ENCODE assay signal across 26 cellular contexts in the genomic region with DNA sequence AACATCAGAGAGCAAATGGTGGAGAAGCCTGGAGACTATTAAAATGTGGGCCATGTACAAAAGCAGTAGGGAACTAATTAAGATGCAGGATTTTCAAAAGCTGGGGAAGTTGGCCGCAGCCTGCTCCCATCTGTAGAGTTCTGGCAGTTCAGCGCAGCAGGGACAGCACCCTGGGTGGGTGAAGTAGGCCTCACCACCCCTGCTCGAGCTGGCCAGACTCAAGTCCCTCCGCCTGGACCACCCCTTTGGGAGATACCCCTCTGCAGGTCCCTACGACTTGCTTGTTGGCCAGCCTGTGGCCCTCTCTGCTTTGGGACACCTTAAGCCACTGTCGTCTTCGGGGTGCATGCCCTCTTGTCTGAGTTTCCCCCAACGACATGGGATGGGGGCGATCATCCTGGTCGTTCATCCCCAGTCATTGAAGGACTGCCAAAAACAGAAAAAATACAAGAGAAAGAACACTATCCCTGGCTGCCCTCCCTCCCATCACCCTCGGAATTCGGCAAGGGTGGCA.
A peak's percentile ranks its signal among the peaks of the same experiment; 100 is the strongest.
DNase-seq lines count a peak whose midpoint lies in the region; ATAC-seq and TF ChIP-seq lines count a peak whose summit lies in the region.
"Had no signal": no experiment of that assay in that cellular context is flagged by ENCODE, and none has a peak within 500 bp of the region (broad histone marks: within the 10 kb centered on the region; RNA-seq: fewer than 3 reads in every experiment).

No MANE protein-coding gene starts in this region.

- no peak for TF ChIP-seq CTCF in testis (IDR thresholded peaks at IDR 0.05)

- ATAC-seq in HG03095 (IDR thresholded peaks at IDR 0.05; ENCODE audit: unreplicated experiment), result no peak
- ATAC-seq: A549; activated naive CD4-positive, alpha-beta T cell treated with anti-CD3 and anti-CD28 coated beads, Interleukin-2, amount 50 U/mL, for 72 hours; activated T-helper 17 cell treated with anti-CD3 and anti-CD28 coated beads, Interleukin-2, amount 50 U/mL, for 72 hours; effector memory CD8-positive, alpha-beta T cell; T-helper 17 cell had no signal

- no peak overlapping the region for H3K4me3 ChIP-seq in testis
- H3K4me3 ChIP-seq: A549, hepatocyte, psoas muscle, SK-N-MC, upper lobe of left lung had no signal

- peaks cover 20% of the 10 kb centered on the region for H3K4me1 ChIP-seq in testis
- H3K4me1 ChIP-seq: upper lobe of left lung had no signal

- TF ChIP-seq POLR2A in testis (IDR thresholded peaks at IDR 0.05), result no peak

- H3K36me3 ChIP-seq in testis (ENCODE audit: low read depth, missing control alignments), result no peaks in the 10 kb centered on the region
- H3K36me3 ChIP-seq: neutrophil, upper lobe of left lung had no signal

- intact Hi-C loops in testis (cut with DNase I; ENCODE audit: low total_unique reads), result no loop called here

- H3K9me3 ChIP-seq in testis, result no peaks in the 10 kb centered on the region
- H3K9me3 ChIP-seq: A549, neutrophil, psoas muscle, upper lobe of left lung had no signal

- no peaks in the 10 kb centered on the region for H3K27me3 ChIP-seq in testis
- H3K27me3 ChIP-seq: hepatocyte, neutrophil, upper lobe of left lung had no signal

- DNase-seq in activated CD8-positive, alpha-beta memory T cell treated with anti-CD3 and anti-CD28 coated beads, Interleukin-2, amount 50 U/mL, for 48 hours, result peak; percentile 22
- no peak for DNase-seq in activated CD8-positive, alpha-beta memory T cell treated with anti-CD3 and anti-CD28 coated beads, Interleukin-2, amount 50 U/mL, for 4 hours
- DNase-seq in cerebellum (ENCODE audit: low spot score) (peak; percentile 46), medulla oblongata (ENCODE audit: extremely low spot score) (peak; percentile 34), testis (no peak), DMS114 treated with DMSO at 0.1 percent for 48 hours (lab: John Stamatoyannopoulos, UW; ENCODE audit: unreplicated experiment) (no peak), DMS 273 (lab: John Stamatoyannopoulos, UW; ENCODE audit: unreplicated experiment) (no peak)
- DNase-seq: aorta; DMS79; effector memory CD8-positive, alpha-beta T cell; foreskin melanocyte; immature natural killer cell; NCI-H146; NCI-H526; psoas muscle; stimulated activated CD8-positive, alpha-beta memory T cell treated with anti-CD3 and anti-CD28 coated beads, Interleukin-4, amount 100 ng/mL, for 48 hours; T-helper 17 cell had no signal

- 77 to 91% methylated on average over 11 to 12 of the region's 12 CpGs for WGBS in testis, 2 donors

- peak overlapping the region; percentile 2 to 45 for H3K27ac ChIP-seq in testis
- H3K27ac ChIP-seq: A549, hepatocyte, KMS-11, neutrophil, psoas muscle, SK-N-MC, upper lobe of left lung had no signal

Comparison
In these comparisons a context has a peak if more than half of its experiments do, and no peak if none do; other contexts are left out.
1. DNase-seq: peak in activated CD8-positive, alpha-beta memory T cell treated with anti-CD3 and anti-CD28 coated beads, Interleukin-2, amount 50 U/mL, for 48 hours (single experiment), cerebellum (single experiment) and medulla oblongata (single experiment); none in activated CD8-positive, alpha-beta memory T cell treated with anti-CD3 and anti-CD28 coated beads, Interleukin-2, amount 50 U/mL, for 4 hours (single experiment), testis (single experiment), DMS114 treated with DMSO at 0.1 percent for 48 hours (single experiment) and DMS 273 (single experiment).